Comparison of ENCODE assay signal across 25 cellular contexts in genomic region chr14:54314365-54315134, GRCh38.
"Had no signal": no experiment of that assay in that cellular context is flagged by ENCODE, and none has a peak within 500 bp of the region (broad histone marks: within the 10 kb centered on the region; RNA-seq: fewer than 3 reads in every experiment).

No MANE protein-coding gene starts in this region.

- H3K36me3 ChIP-seq: breast epithelium, esophagus squamous epithelium, gastrocnemius medialis, sigmoid colon, vagina had no signal

- H3K4me3 Mint-ChIP-seq: activated CD4-positive, alpha-beta memory T cell treated with anti-CD3 and anti-CD28 coated beads for 36 hours; activated naive CD4-positive, alpha-beta T cell treated with anti-CD3 and anti-CD28 coated beads, Interleukin-2, amount 50 U/mL, for 24 hours; activated T-cell treated with anti-CD3 and anti-CD28 coated beads, Interleukin-2, amount 50 U/mL, for 72 hours; central memory CD8-positive, alpha-beta T cell; naive B cell; stimulated activated naive B cell treated with anti-CD40 and anti-IgM and Interleukin-4, amounts not matched to agents 10 μg/mL and 1 μg/mL and 100 μg/mL, for 72 hours; T-helper 17 cell had no signal

- H3K27me3 ChIP-seq: breast epithelium, esophagus squamous epithelium, gastrocnemius medialis, sigmoid colon, testis, vagina had no signal

- H3K36me3 Mint-ChIP-seq: activated CD4-positive, alpha-beta memory T cell treated with anti-CD3 and anti-CD28 coated beads for 36 hours; activated naive CD4-positive, alpha-beta T cell treated with anti-CD3 and anti-CD28 coated beads, Interleukin-2, amount 50 U/mL, for 24 hours; naive B cell; stimulated activated naive B cell treated with anti-CD40 and anti-IgM and Interleukin-4, amounts not matched to agents 10 μg/mL and 1 μg/mL and 100 μg/mL, for 72 hours had no signal

- H3K9me3 Mint-ChIP-seq: activated CD4-positive, alpha-beta memory T cell treated with anti-CD3 and anti-CD28 coated beads for 36 hours; activated naive CD4-positive, alpha-beta T cell treated with anti-CD3 and anti-CD28 coated beads, Interleukin-2, amount 50 U/mL, for 24 hours; activated T-cell treated with anti-CD3 and anti-CD28 coated beads, Interleukin-2, amount 50 U/mL, for 72 hours; central memory CD8-positive, alpha-beta T cell; naive B cell had no signal

- H3K4me1 ChIP-seq: breast epithelium, gastrocnemius medialis, sigmoid colon, testis, vagina had no signal

- H3K4me2 ChIP-seq: smooth muscle cell had no signal

- H3K4me1 Mint-ChIP-seq: activated naive CD4-positive, alpha-beta T cell treated with anti-CD3 and anti-CD28 coated beads, Interleukin-2, amount 50 U/mL, for 24 hours; central memory CD8-positive, alpha-beta T cell had no signal

- ATAC-seq: activated T-cell treated with anti-CD3 and anti-CD28 coated beads, Interleukin-2, amount 50 U/mL, for 72 hours; gastrocnemius medialis; left ventricle myocardium superior; mucosa of descending colon; stimulated activated naive B cell treated with anti-CD40 and anti-IgM and Interleukin-4, amounts not matched to agents 10 μg/mL and 1 μg/mL and 100 μg/mL, for 72 hours; T-helper 17 cell had no signal

- H3K27ac ChIP-seq: breast epithelium, coronary artery, esophagus squamous epithelium, gastrocnemius medialis, sigmoid colon, testis, vagina had no signal

- H3K9me3 ChIP-seq: breast epithelium, esophagus squamous epithelium, gastrocnemius medialis, mucosa of descending colon, sigmoid colon, testis, vagina had no signal

- H3K27ac Mint-ChIP-seq: activated CD4-positive, alpha-beta memory T cell treated with anti-CD3 and anti-CD28 coated beads for 36 hours; activated naive CD4-positive, alpha-beta T cell treated with anti-CD3 and anti-CD28 coated beads, Interleukin-2, amount 50 U/mL, for 24 hours; activated T-cell treated with anti-CD3 and anti-CD28 coated beads, Interleukin-2, amount 50 U/mL, for 72 hours; stimulated activated naive B cell treated with anti-CD40 and anti-IgM and Interleukin-4, amounts not matched to agents 10 μg/mL and 1 μg/mL and 100 μg/mL, for 72 hours; T-helper 17 cell had no signal

- H3K4me3 ChIP-seq: breast epithelium, coronary artery, esophagus squamous epithelium, gastrocnemius medialis, mucosa of descending colon, sigmoid colon, smooth muscle cell, testis, vagina had no signal

- DNase-seq: activated CD4-positive, alpha-beta memory T cell treated with anti-CD3 and anti-CD28 coated beads for 36 hours; activated CD4-positive, alpha-beta T cell treated with anti-CD3 and anti-CD28 coated beads for 48 hours; activated CD4-positive, CD25-positive, alpha-beta regulatory T cell; activated gamma-delta T cell; activated T-cell treated with anti-CD3 and anti-CD28 coated beads, Interleukin-2, amount 50 U/mL, for 72 hours; aorta; esophagus squamous epithelium; gastrocnemius medialis; hippocampal formation; left ventricle myocardium superior; mucosa of descending colon; naive B cell; sigmoid colon; stimulated activated CD4-positive, alpha-beta T cell treated with anti-CD3 and anti-CD28 coated beads, Interleukin-15, amount 100 ng/mL, for 24 hours; stimulated activated CD8-positive, alpha-beta memory T cell treated with anti-CD3 and anti-CD28 coated beads, Interleukin-4, amount 100 ng/mL, for 48 hours; stimulated activated naive B cell treated with anti-CD40 and anti-IgM and Interleukin-4, amounts not matched to agents 10 μg/mL and 1 μg/mL and 100 μg/mL, for 72 hours; T-helper 17 cell; testis; trophoblast cell had no signal
